In the genomic region with DNA sequence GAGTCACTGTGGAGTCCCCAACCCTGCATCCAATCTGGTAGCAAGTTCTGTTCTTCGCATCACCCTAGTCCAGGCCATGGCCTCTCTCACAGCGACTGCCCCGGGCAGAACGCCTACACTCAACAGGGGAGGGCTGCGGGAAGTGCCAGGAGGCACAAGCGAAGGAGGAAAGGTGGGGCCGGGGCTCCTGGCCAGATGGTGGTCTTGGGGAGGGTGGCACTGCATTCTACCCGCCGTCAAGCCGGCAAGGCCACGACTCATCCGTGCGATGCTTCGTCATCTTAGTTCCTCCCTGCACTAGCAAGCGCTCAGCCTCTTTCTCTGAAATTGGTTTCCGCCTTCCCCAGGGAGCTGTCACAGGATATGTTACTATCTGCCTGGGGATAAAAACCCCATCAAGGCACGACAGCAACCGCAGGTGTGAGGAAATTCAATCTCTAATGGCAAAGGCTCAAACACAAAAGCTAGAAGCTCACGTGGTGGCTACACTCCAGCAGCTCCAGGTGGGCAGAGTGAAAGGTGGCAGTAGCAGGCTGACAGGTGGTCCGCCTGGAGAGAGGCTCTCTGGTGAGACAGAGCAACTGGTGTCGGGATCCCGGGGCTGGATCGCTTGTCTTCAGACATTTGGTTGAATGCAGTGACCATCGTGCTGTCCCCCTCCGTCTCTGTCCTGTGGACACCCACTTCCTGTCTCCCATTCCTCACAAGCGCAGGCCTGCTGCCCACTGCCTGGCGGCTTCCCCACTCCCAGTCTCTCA, we compare ENCODE assay signal across 2 cellular contexts.
TF ChIP-seq lines count a peak whose summit lies in the region.

No MANE protein-coding gene starts in this region.

TF ChIP-seq in GM12891, 5 proteins besides CTCF, POLR2A, EP300 and RAD21:
- TF ChIP-seq POU2F2 (IDR thresholded peaks at IDR 0.05; ENCODE audit: low read depth, low read length) (no peak), TAF1 (IDR thresholded peaks at IDR 0.05; ENCODE audit: low read depth, low read length) (no peak), PAX5 (IDR thresholded peaks at IDR 0.05; ENCODE audit: insufficient read depth, low read length, severe bottlenecking) (no peak), POLR2AphosphoS5 (IDR thresholded peaks at IDR 0.05; ENCODE audit: low read depth, low read length) (no peak), SPI1 (IDR thresholded peaks at IDR 0.05; ENCODE audit: low read depth, low read length) (no peak)

TF ChIP-seq in H1, 55 proteins besides CTCF, POLR2A, EP300 and RAD21:
- TF ChIP-seq USF2 (IDR thresholded peaks at IDR 0.05; ENCODE audit: low read length) (no peak), CEBPB (IDR thresholded peaks at IDR 0.05; ENCODE audit: low read depth, low read length) (no peak), TAF7 (optimal IDR thresholded peaks at IDR 0.05; ENCODE audit: borderline replicate concordance, low read depth, low read length) (no peak), SP4 (IDR thresholded peaks at IDR 0.05; ENCODE audit: low read length) (no peak), MAX (IDR thresholded peaks at IDR 0.05) (no peak)
